ENCODE assay signal across 9 cellular contexts in genomic region chr10:31030800-31031199, GRCh38. TPM values are rescaled to one million over a fixed set of nuclear protein-coding genes. Genes with fewer than 3 reads are reported as not detected.
DNase-seq lines count a peak whose midpoint lies in the region; ATAC-seq and TF ChIP-seq lines count a peak whose summit lies in the region.
"Had no signal": no experiment of that assay in that cellular context is flagged by ENCODE, and none has a peak within 500 bp of the region (broad histone marks: within the 10 kb centered on the region; RNA-seq: fewer than 3 reads in every experiment).

No MANE protein-coding gene starts in this region.

- ATAC-seq in gastrocnemius medialis, result no peak

- H3K4me3 ChIP-seq in GM08714 (ENCODE audit: low read length) (peak overlapping the region; percentile 70), SU-DHL-6 (ENCODE audit: insufficient read depth, low read length, poor library complexity, severe bottlenecking) (peak overlapping the region; percentile 72), fibroblast of the aortic adventitia (ENCODE audit: low read depth, low read length) (peak overlapping the region; percentile 73), gastrocnemius medialis (peak overlapping the region; percentile 72 to 87 (median 75))

- in situ Hi-C loops in gastrocnemius medialis (cut with MboI; ENCODE audit: low sequenced_read_pairs in 4 of 4), result loop anchor here in 3 of 4 donors (5.0 to 25.0 kb wide), 3 partner anchors 243 to 282 kb away; partner anchors contain the start of gene ZEB1 (in 1 of the 3)

- H3K27ac ChIP-seq in SU-DHL-6 (ENCODE audit: low read depth, low read length) (no peak overlapping the region), gastrocnemius medialis (peak overlapping the region; percentile 99 to 100 (median 100))

- H3K4me2 ChIP-seq in SU-DHL-6 (ENCODE audit: low read depth, low read length, poor library complexity, severe bottlenecking), result peak overlapping the region; percentile 87

- H3K9me2 ChIP-seq in SU-DHL-6 (replicated peaks; ENCODE audit: insufficient read depth, low read length), result no peaks in the 10 kb centered on the region

- H4K20me1 ChIP-seq in SU-DHL-6 (ENCODE audit: low read depth, low read length), result no peaks in the 10 kb centered on the region

- no peaks in the 10 kb centered on the region for H3K79me2 ChIP-seq in SU-DHL-6 (ENCODE audit: insufficient read depth, low read length)

- H3K4me1 ChIP-seq in gastrocnemius medialis, result peaks cover 28 to 62% of the 10 kb centered on the region in 2 donors

- 0 out of 2 replicates have a peak, but pooled peaks cover 8% of the 10 kb centered on the region for H3F3A ChIP-seq in SU-DHL-6 (ENCODE audit: insufficient read depth)

- DNase-seq in fibroblast of the aortic adventitia (ENCODE audit: low read depth) (no peak), gastrocnemius medialis (no peak), NCI-H2227 treated with DMSO at 0.1 percent for 48 hours (lab: John Stamatoyannopoulos, UW) (no peak), NCI-H1436 treated with DMSO at 0.1 percent for 48 hours (lab: John Stamatoyannopoulos, UW) (no peak), iPS-NIHi11 (ENCODE audit: low spot score) (no peak)
- no peak for DNase-seq in activated CD4-positive, alpha-beta T cell treated with anti-CD3 and anti-CD28 coated beads for 1 hour
- DNase-seq: T-helper 9 cell had no signal

- TF ChIP-seq CTCF in SU-DHL-6 (IDR thresholded peaks at IDR 0.05; ENCODE audit: insufficient read depth, low read length, poor library complexity, severe bottlenecking), result no peak
- no peak for TF ChIP-seq CTCF in fibroblast of the aortic adventitia (IDR thresholded peaks at IDR 0.05; ENCODE audit: insufficient read depth, low read length)
- TF ChIP-seq CTCF in gastrocnemius medialis (IDR thresholded peaks at IDR 0.05 in 4 of 5, conservative IDR thresholded peaks at IDR 0.05 in 1 of 5), result no peak

- H3K36me3 ChIP-seq in SU-DHL-6 (ENCODE audit: low read length) (no peaks in the 10 kb centered on the region), gastrocnemius medialis (no peaks in the 10 kb centered on the region)

- peak overlapping the region; percentile 85 for H2AFZ ChIP-seq in SU-DHL-6 (ENCODE audit: low read depth, low read length, severe bottlenecking)

- intact Hi-C loops in gastrocnemius medialis (cut with DNase I; ENCODE audit: low total_unique reads), result loop anchor here (1.0 to 10.0 kb wide), 8 partner anchors 46 to 894 kb away; partner anchors contain the start of gene ARHGAP12

- no peaks in the 10 kb centered on the region for H3K27me3 ChIP-seq in SU-DHL-6 (ENCODE audit: low read length)
- no peaks in the 10 kb centered on the region for H3K27me3 ChIP-seq in gastrocnemius medialis

- no peaks in the 10 kb centered on the region for H3K9me3 ChIP-seq in SU-DHL-6 (ENCODE audit: insufficient read depth, low read length)
- no peaks in the 10 kb centered on the region for H3K9me3 ChIP-seq in gastrocnemius medialis

- TF ChIP-seq POLR2A in gastrocnemius medialis (IDR thresholded peaks at IDR 0.05), result no peak

- H3K9ac ChIP-seq in SU-DHL-6 (ENCODE audit: low read length), result peak overlapping the region; percentile 67

RNA-seq across cellular contexts. Expression of gene ZNF438, which starts 0.9 kb away (rescaled TPM):
- total RNA-seq in fibroblast of the aortic adventitia (ENCODE audit: low replicate concordance) (2.9 and 8.0 TPM in 2 replicates), gastrocnemius medialis (10 to 100 TPM; 14.4 to 37.0 (median 26.5) TPM)
